ENCODE assay signal across 21 cellular contexts in the genomic region with DNA sequence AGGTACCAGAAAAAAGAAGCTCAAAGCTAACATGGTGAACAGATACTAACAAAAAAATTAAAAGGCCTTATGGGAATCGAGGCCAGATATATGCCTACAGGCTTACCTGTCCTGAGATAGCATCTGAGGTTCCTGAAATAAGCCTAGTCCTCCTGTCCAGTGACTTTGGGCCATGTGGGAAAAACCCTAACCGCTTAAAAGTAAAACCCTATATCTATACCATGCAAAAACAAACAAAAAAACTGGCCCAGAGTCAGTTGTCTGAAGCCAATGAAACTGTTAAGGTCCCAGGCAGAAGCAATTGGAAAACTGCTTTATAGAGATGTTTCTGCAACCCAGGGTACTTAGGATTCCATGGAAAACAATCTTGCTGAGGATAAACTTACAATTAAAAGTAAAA.
A peak's percentile ranks its signal among the peaks of the same experiment; 100 is the strongest.
DNase-seq lines count a peak whose midpoint lies in the region; ATAC-seq and TF ChIP-seq lines count a peak whose summit lies in the region.
"Had no signal": no experiment of that assay in that cellular context is flagged by ENCODE, and none has a peak within 500 bp of the region (broad histone marks: within the 10 kb centered on the region; RNA-seq: fewer than 3 reads in every experiment).

No MANE protein-coding gene starts in this region.

- intact Hi-C loops in activated T-helper 1 cell treated with anti-CD3 and anti-CD28 coated beads, Interleukin-12 subunit alpha, Interleukin-12 subunit beta, Interleukin-2, Interleukin-4 antibody, amounts not matched to agents 30 ng/mL and 10 ng/mL and 1 ng/mL, durations not matched to agents 14 hours and 24 hours and 36 hours (cut with micrococcal nuclease) = no loop called here
- intact Hi-C loops in esophagus muscularis mucosa (cut with DNase I) = no loop called here

- H3K4me3 ChIP-seq in LNCaP clone FGC (ENCODE audit: low read depth, low read length) = no peak overlapping the region
- no peak overlapping the region for H3K4me3 ChIP-seq in esophagus muscularis mucosa
- H3K4me3 ChIP-seq: A549; BLaER1 treated with 17β-estradiol and CSF1 and Interleukin-3, amounts not matched to agents 10 nM and 100 nM; GM23248 had no signal

- no peak overlapping the region for H3K27ac ChIP-seq in esophagus muscularis mucosa (replicated peaks in 1 of 4)
- H3K27ac ChIP-seq: BLaER1 treated with 17β-estradiol and CSF1 and Interleukin-3, amounts not matched to agents 10 nM and 100 nM; GM23248 had no signal

- no peaks in the 10 kb centered on the region for H3K27me3 ChIP-seq in esophagus muscularis mucosa
- H3K27me3 ChIP-seq: BE2C; BLaER1 treated with 17β-estradiol and CSF1 and Interleukin-3, amounts not matched to agents 10 nM and 100 nM had no signal

- peak overlapping the region; percentile 11 for H3K27ac Mint-ChIP-seq in activated T-helper 1 cell treated with anti-CD3 and anti-CD28 coated beads, Interleukin-12 subunit alpha, Interleukin-12 subunit beta, Interleukin-2, Interleukin-4 antibody, amounts not matched to agents 30 ng/mL and 10 ng/mL and 1 ng/mL, durations not matched to agents 14 hours and 24 hours and 36 hours
- H3K27ac Mint-ChIP-seq: CD14-positive monocyte; CD4-positive, alpha-beta T cell; CD8-positive, alpha-beta memory T cell; H9 had no signal

- TF ChIP-seq CTCF in LNCaP clone FGC (IDR thresholded peaks at IDR 0.05; ENCODE audit: control insufficient read depth, extremely low read depth, insufficient read depth) = no peak
- TF ChIP-seq CTCF in esophagus muscularis mucosa (IDR thresholded peaks at IDR 0.05) = no peak

- 93% methylated on average over 2 of the region's 2 CpGs for WGBS in esophagus muscularis mucosa

- peaks cover 0 to 14% (median 10%) of the 10 kb centered on the region in 4 donors for H3K4me1 ChIP-seq in esophagus muscularis mucosa
- H3K4me1 ChIP-seq: BE2C had no signal

- peak; percentile 36 for DNase-seq in LNCaP clone FGC (ENCODE audit: low read depth)
- no peak for DNase-seq in activated T-helper 1 cell treated with anti-CD3 and anti-CD28 coated beads, Interleukin-12 subunit alpha, Interleukin-12 subunit beta, Interleukin-2, Interleukin-4 antibody, amounts not matched to agents 30 ng/mL and 10 ng/mL and 1 ng/mL, durations not matched to agents 14 hours and 24 hours and 36 hours (ENCODE audit: low spot score)
- peak; percentile 57 for DNase-seq in esophagus muscularis mucosa (ENCODE audit: extremely low spot score)
- no peak for DNase-seq in UCSD-AML1 (lab: John Stamatoyannopoulos, UW; ENCODE audit: unreplicated experiment)
- no peak for DNase-seq in H4 (ENCODE audit: low spot score)
- DNase-seq: 8988T; ACHN; AML-193; BE2C; CD4-positive, alpha-beta T cell; CD8-positive, alpha-beta memory T cell; DMS53; DMS79 treated with DMSO at 0.1 percent for 48 hours; GF-D8; GM23248; H9 had no signal

- TF ChIP-seq EP300 in esophagus muscularis mucosa (IDR thresholded peaks at IDR 0.05) = no peak

- H3K9me3 Mint-ChIP-seq in activated T-helper 1 cell treated with anti-CD3 and anti-CD28 coated beads, Interleukin-12 subunit alpha, Interleukin-12 subunit beta, Interleukin-2, Interleukin-4 antibody, amounts not matched to agents 30 ng/mL and 10 ng/mL and 1 ng/mL, durations not matched to agents 14 hours and 24 hours and 36 hours = peaks cover 10% of the 10 kb centered on the region
- H3K9me3 Mint-ChIP-seq: CD4-positive, alpha-beta T cell; CD8-positive, alpha-beta memory T cell had no signal

- H3K4me1 Mint-ChIP-seq in activated T-helper 1 cell treated with anti-CD3 and anti-CD28 coated beads, Interleukin-12 subunit alpha, Interleukin-12 subunit beta, Interleukin-2, Interleukin-4 antibody, amounts not matched to agents 30 ng/mL and 10 ng/mL and 1 ng/mL, durations not matched to agents 14 hours and 24 hours and 36 hours (ENCODE audit: low read depth) = peaks cover 42% of the 10 kb centered on the region

- ATAC-seq in GM18907 (IDR thresholded peaks at IDR 0.05; ENCODE audit: unreplicated experiment) = no peak
- ATAC-seq: A549, HCT116 had no signal

- no peak for TF ChIP-seq POLR2A in esophagus muscularis mucosa (IDR thresholded peaks at IDR 0.05; ENCODE audit: low read depth)

- H3K4me3 Mint-ChIP-seq in activated T-helper 1 cell treated with anti-CD3 and anti-CD28 coated beads, Interleukin-12 subunit alpha, Interleukin-12 subunit beta, Interleukin-2, Interleukin-4 antibody, amounts not matched to agents 30 ng/mL and 10 ng/mL and 1 ng/mL, durations not matched to agents 14 hours and 24 hours and 36 hours = no peak overlapping the region
- H3K4me3 Mint-ChIP-seq: CD14-positive monocyte; CD4-positive, alpha-beta T cell; CD8-positive, alpha-beta memory T cell; H9 had no signal

- peaks cover 0 to 22% (median 15%) of the 10 kb centered on the region in 4 donors for H3K36me3 ChIP-seq in esophagus muscularis mucosa

- H3K36me3 Mint-ChIP-seq in activated T-helper 1 cell treated with anti-CD3 and anti-CD28 coated beads, Interleukin-12 subunit alpha, Interleukin-12 subunit beta, Interleukin-2, Interleukin-4 antibody, amounts not matched to agents 30 ng/mL and 10 ng/mL and 1 ng/mL, durations not matched to agents 14 hours and 24 hours and 36 hours (ENCODE audit: low read depth) = peaks cover 48% of the 10 kb centered on the region

- no peaks in the 10 kb centered on the region for H3K9me3 ChIP-seq in esophagus muscularis mucosa
- H3K9me3 ChIP-seq: BE2C had no signal

- no peaks in the 10 kb centered on the region for H3K27me3 Mint-ChIP-seq in activated T-helper 1 cell treated with anti-CD3 and anti-CD28 coated beads, Interleukin-12 subunit alpha, Interleukin-12 subunit beta, Interleukin-2, Interleukin-4 antibody, amounts not matched to agents 30 ng/mL and 10 ng/mL and 1 ng/mL, durations not matched to agents 14 hours and 24 hours and 36 hours (ENCODE audit: insufficient read depth)
- H3K27me3 Mint-ChIP-seq: CD4-positive, alpha-beta T cell; CD8-positive, alpha-beta memory T cell had no signal

Comparison
In these comparisons a context has a peak if more than half of its experiments do, and no peak if none do; other contexts are left out.
1. DNase-seq: peak in LNCaP clone FGC (single experiment) and esophagus muscularis mucosa (single experiment); none in activated T-helper 1 cell treated with anti-CD3 and anti-CD28 coated beads, Interleukin-12 subunit alpha, Interleukin-12 subunit beta, Interleukin-2, Interleukin-4 antibody, amounts not matched to agents 30 ng/mL and 10 ng/mL and 1 ng/mL, durations not matched to agents 14 hours and 24 hours and 36 hours (single experiment), UCSD-AML1 (single experiment) and H4 (single experiment).